In the genomic region with DNA sequence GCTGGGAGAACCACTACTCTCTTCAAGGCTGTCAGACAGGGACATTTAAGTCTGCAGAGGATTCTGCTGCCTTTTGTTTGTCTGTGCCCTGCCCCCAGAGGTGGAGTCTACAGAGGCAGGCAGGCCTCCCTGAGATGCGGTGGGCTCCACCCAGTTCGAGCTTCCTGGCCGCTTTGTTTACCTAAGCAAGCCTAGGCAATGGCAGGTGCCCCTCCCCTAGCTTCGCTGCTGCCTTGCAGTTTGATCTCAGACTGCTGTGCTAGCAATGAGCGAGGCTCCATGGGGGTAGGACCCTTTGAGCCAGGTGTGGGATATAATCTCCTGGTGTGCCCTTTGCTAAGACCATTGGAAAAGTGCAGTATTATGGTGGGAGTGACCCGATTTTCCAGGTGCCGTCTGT, we compare ENCODE assay signal across 4 cellular contexts. TPM values are rescaled to one million over a fixed set of nuclear protein-coding genes. Genes with fewer than 3 reads are reported as not detected.
"Had no signal": no experiment of that assay in that cellular context is flagged by ENCODE, and none has a peak within 500 bp of the region (broad histone marks: within the 10 kb centered on the region; RNA-seq: fewer than 3 reads in every experiment).

No MANE protein-coding gene starts in this region.

RNA-seq across cellular contexts. Expression of a gene that starts 42.3 kb away (rescaled TPM):
- total RNA-seq: K562, Right ventricle myocardium superior, SK-MEL-5, T-cell had no signal
